14 cellular contexts compared by ENCODE assay signal in genomic region chr5:89728750-89729149, GRCh38.
A peak's percentile ranks its signal among the peaks of the same experiment; 100 is the strongest.
DNase-seq lines count a peak whose midpoint lies in the region; ATAC-seq, FAIRE-seq and TF ChIP-seq lines count a peak whose summit lies in the region.
"Had no signal": no experiment of that assay in that cellular context is flagged by ENCODE, and none has a peak within 500 bp of the region (broad histone marks: within the 10 kb centered on the region; RNA-seq: fewer than 3 reads in every experiment).

No MANE protein-coding gene starts in this region.

- TF ChIP-seq POLR2A in K562 (conservative IDR thresholded peaks at IDR 0.05) (no peak), gastrocnemius medialis (IDR thresholded peaks at IDR 0.05) (no peak)

- H3K27me3 Mint-ChIP-seq in type B pancreatic cell = peaks cover 2% of the 10 kb centered on the region
- H3K27me3 Mint-ChIP-seq: CD4-positive, CD25-positive, alpha-beta regulatory T cell had no signal

- no peaks in the 10 kb centered on the region for H3K79me2 ChIP-seq in K562 (ENCODE audit: control insufficient read depth, insufficient read depth, low read length)

- H3K9me3 Mint-ChIP-seq in type B pancreatic cell = no peaks in the 10 kb centered on the region
- H3K9me3 Mint-ChIP-seq: T-helper 2 cell treated with Interferon-gamma antibody and Interleukin-4, amounts not matched to agents 5 μg/mL and 100 μg/mL, for 36 hours had no signal

- H3K36me3 ChIP-seq in K562 (ENCODE audit: control insufficient read depth, insufficient read depth, low read length) (no peaks in the 10 kb centered on the region), right atrium auricular region (no peaks in the 10 kb centered on the region), gastrocnemius medialis (no peaks in the 10 kb centered on the region)

- no peak overlapping the region for H3K27ac Mint-ChIP-seq in type B pancreatic cell
- H3K27ac Mint-ChIP-seq: CD4-positive, CD25-positive, alpha-beta regulatory T cell; stimulated activated effector memory CD8-positive, alpha-beta T cell treated with anti-CD3 and anti-CD28 coated beads, Interleukin-12 subunit alpha, Interleukin-12 subunit beta, amount 100 ng/mL, for 72 hours; T-helper 2 cell treated with Interferon-gamma antibody and Interleukin-4, amounts not matched to agents 5 μg/mL and 100 μg/mL, for 36 hours had no signal

- no peak for TF ChIP-seq EP300 in K562 (IDR thresholded peaks at IDR 0.05; ENCODE audit: low read length)

- H3K27me3 ChIP-seq in K562 (ENCODE audit: control insufficient read depth in 2 of 2, insufficient read depth in 2 of 2, low read length in 2 of 2) (no peaks in the 10 kb centered on the region), right atrium auricular region (no peaks in the 10 kb centered on the region), gastrocnemius medialis (no peaks in the 10 kb centered on the region)
- H3K27me3 ChIP-seq: foreskin keratinocyte had no signal

- no peak overlapping the region for H3K4me3 Mint-ChIP-seq in type B pancreatic cell
- H3K4me3 Mint-ChIP-seq: CD4-positive, CD25-positive, alpha-beta regulatory T cell; stimulated activated effector memory CD8-positive, alpha-beta T cell treated with anti-CD3 and anti-CD28 coated beads, Interleukin-12 subunit alpha, Interleukin-12 subunit beta, amount 100 ng/mL, for 72 hours; T-helper 2 cell treated with Interferon-gamma antibody and Interleukin-4, amounts not matched to agents 5 μg/mL and 100 μg/mL, for 36 hours had no signal

- in situ Hi-C loops in K562 (cut with MboI) = no loop called here
- in situ Hi-C loops in gastrocnemius medialis (cut with MboI; ENCODE audit: low sequenced_read_pairs in 4 of 4) = loop anchor here in 1 of 4 donors (25.0 kb wide), 1 partner anchor 991 kb away; no protein-coding TSS in a partner anchor

- H3K27ac ChIP-seq in K562 (ENCODE audit: extremely low read depth, low read depth, low read length) = no peak overlapping the region
- H3K27ac ChIP-seq in right atrium auricular region = no peak overlapping the region
- H3K27ac ChIP-seq in gastrocnemius medialis = peak overlapping the region; percentile 22 to 48 (median 42)
- H3K27ac ChIP-seq: foreskin keratinocyte had no signal

- no peak overlapping the region for H3K4me2 ChIP-seq in K562 (ENCODE audit: insufficient read depth, low read length)

- POLR2A ChIA-PET in K562 (lab: Yijun Ruan, JAX) = interaction anchor here (1.5 kb wide), 1 partner anchor 9 kb away, joined by 3 read pairs; no protein-coding TSS in a partner anchor

- H3K4me1 ChIP-seq in K562 (replicated peaks in 1 of 2; ENCODE audit: control insufficient read depth in 2 of 2, insufficient read depth in 2 of 2, low read length in 2 of 2) (no peaks in the 10 kb centered on the region), right atrium auricular region (peaks cover 0 to 17% of the 10 kb centered on the region in 2 donors), gastrocnemius medialis (peaks cover 32 to 49% of the 10 kb centered on the region in 2 donors)
- H3K4me1 ChIP-seq: foreskin keratinocyte had no signal

- 3% methylated on average over 5 of the region's 5 CpGs for WGBS in K562 (ENCODE audit: insufficient coverage, low coverage, missing lambda C conversion rate)

- H3K4me3 ChIP-seq in K562 (no peak overlapping the region), right atrium auricular region (no peak overlapping the region), gastrocnemius medialis (no peak overlapping the region)

- ATAC-seq in K562 (no peak), gastrocnemius medialis (peak; percentile 83 to 93), HG03196 (IDR thresholded peaks at IDR 0.05; ENCODE audit: unreplicated experiment) (no peak)
- ATAC-seq: foreskin keratinocyte; stimulated activated effector memory CD8-positive, alpha-beta T cell treated with anti-CD3 and anti-CD28 coated beads, Interleukin-12 subunit alpha, Interleukin-12 subunit beta, amount 100 ng/mL, for 72 hours had no signal

- BruUV-seq in K562 (replicated peaks; lab: Mats Ljungman, UMichigan) = no TSS peak

- H3K36me3 Mint-ChIP-seq in type B pancreatic cell = no peaks in the 10 kb centered on the region
- H3K36me3 Mint-ChIP-seq: CD4-positive, CD25-positive, alpha-beta regulatory T cell; stimulated activated effector memory CD8-positive, alpha-beta T cell treated with anti-CD3 and anti-CD28 coated beads, Interleukin-12 subunit alpha, Interleukin-12 subunit beta, amount 100 ng/mL, for 72 hours had no signal

- FAIRE-seq in K562 (lab: Jason Lieb, UNC) = no peak

- H3K9ac ChIP-seq in K562 (ENCODE audit: insufficient read depth in 1 of 2, low read depth in 2 of 2, low read length in 2 of 2) = no peak overlapping the region

- H3K9me1 ChIP-seq in K562 (ENCODE audit: control insufficient read depth, insufficient read depth, low read length) = no peaks in the 10 kb centered on the region

- H3K9me3 ChIP-seq in K562 (replicated peaks; ENCODE audit: control insufficient read depth, insufficient read depth, low read depth, low read length) (no peaks in the 10 kb centered on the region), right atrium auricular region (no peaks in the 10 kb centered on the region), gastrocnemius medialis (no peaks in the 10 kb centered on the region)

- CTCF ChIA-PET in K562 (lab: Yijun Ruan, JAX; ENCODE audit: low intra/inter-chr PET ratio) = no interaction called here

- intact Hi-C loops in K562 (cut with micrococcal nuclease) = loop anchor here (10.0 kb wide), 1 partner anchor 464 kb away; no protein-coding TSS in a partner anchor
- intact Hi-C loops in gastrocnemius medialis (cut with DNase I; ENCODE audit: low total_unique reads) = loop anchor here (5.0 kb wide), 1 partner anchor 1001 kb away; no protein-coding TSS in a partner anchor

- no peak overlapping the region for H2AFZ ChIP-seq in K562 (ENCODE audit: low read depth, low read length)

- no peaks in the 10 kb centered on the region for H3K4me1 Mint-ChIP-seq in type B pancreatic cell (ENCODE audit: unreplicated experiment)
- H3K4me1 Mint-ChIP-seq: CD4-positive, CD25-positive, alpha-beta regulatory T cell; stimulated activated effector memory CD8-positive, alpha-beta T cell treated with anti-CD3 and anti-CD28 coated beads, Interleukin-12 subunit alpha, Interleukin-12 subunit beta, amount 100 ng/mL, for 72 hours had no signal

- DNase-seq in GM04503 (ENCODE audit: low read depth) (peak; percentile 25), K562 (ENCODE audit: extremely low read depth in 1 of 4, low spot score in 3 of 4) (no peak), right atrium auricular region (ENCODE audit: low spot score) (peak; percentile 64), gastrocnemius medialis (peak; percentile 20 to 63), type B pancreatic cell (ENCODE audit: extremely low spot score, unreplicated experiment) (no peak), activated T-cell treated with anti-CD3 and anti-CD28 coated beads for 4 hours (no peak), NCI-H2107 (lab: John Stamatoyannopoulos, UW) (no peak)
- DNase-seq: activated effector memory CD4-positive, alpha-beta T cell treated with anti-CD3 and anti-CD28 coated beads, Interleukin-2, amount 50 U/mL, for 16 hours; CD4-positive, CD25-positive, alpha-beta regulatory T cell; foreskin keratinocyte; stimulated activated CD4-positive, alpha-beta T cell treated with anti-CD3 and anti-CD28 coated beads, Interleukin-2, amount 100 ng/mL, for 24 hours had no signal

- TF ChIP-seq RAD21 in K562 (CRISPR knock-in tag; conservative IDR thresholded peaks at IDR 0.05 in 1 of 2, IDR thresholded peaks at IDR 0.05 in 1 of 2) = no peak

- TF ChIP-seq CTCF in K562 (IDR thresholded peaks at IDR 0.05 in 2 of 3, conservative IDR thresholded peaks at IDR 0.05 in 1 of 3; ENCODE audit: insufficient read depth in 2 of 3, low read depth in 1 of 3, low read length in 3 of 3) = no peak
- no peak for TF ChIP-seq CTCF in right atrium auricular region (IDR thresholded peaks at IDR 0.05)
- no peak for TF ChIP-seq CTCF in gastrocnemius medialis (IDR thresholded peaks at IDR 0.05 in 4 of 5, conservative IDR thresholded peaks at IDR 0.05 in 1 of 5)
- no peak for TF ChIP-seq CTCF in type B pancreatic cell (conservative IDR thresholded peaks at IDR 0.05)

- no peaks in the 10 kb centered on the region for H4K20me1 ChIP-seq in K562 (replicated peaks; ENCODE audit: control insufficient read depth, insufficient read depth, low read length)

TF ChIP-seq in K562, 482 proteins besides CTCF, POLR2A, EP300 and RAD21 (continues in another document):
- TF ChIP-seq MAFF (IDR thresholded peaks at IDR 0.05; ENCODE audit: low read length) (peak; percentile 68), SIRT6 (IDR thresholded peaks at IDR 0.05; ENCODE audit: low read depth, low read length) (no peak), C11orf30 (IDR thresholded peaks at IDR 0.05; ENCODE audit: low read depth) (peak; percentile 54; the same call in 1 of the 2 replicates), ZNF655 (CRISPR knock-in tag; IDR thresholded peaks at IDR 0.05) (no peak), NR0B1 (IDR thresholded peaks at IDR 0.05; ENCODE audit: partially characterized antibody) (no peak)

Comparison
In these comparisons a context has a peak if more than half of its experiments do, and no peak if none do; other contexts are left out.
1. DNase-seq: peak in GM04503 (single experiment), right atrium auricular region (single experiment) and gastrocnemius medialis (2 of 2); none in K562 (0 of 4), type B pancreatic cell (single experiment), activated T-cell treated with anti-CD3 and anti-CD28 coated beads for 4 hours (single experiment) and NCI-H2107 (single experiment).
2. ATAC-seq: peak in gastrocnemius medialis (2 of 2); none in K562 (single experiment) and HG03196 (single experiment).
3. H3K27ac ChIP-seq: peak in gastrocnemius medialis (4 of 4); none in K562 (single experiment) and right atrium auricular region (0 of 2).